Comparison of ENCODE assay signal across 1 cellular context in the genomic region with DNA sequence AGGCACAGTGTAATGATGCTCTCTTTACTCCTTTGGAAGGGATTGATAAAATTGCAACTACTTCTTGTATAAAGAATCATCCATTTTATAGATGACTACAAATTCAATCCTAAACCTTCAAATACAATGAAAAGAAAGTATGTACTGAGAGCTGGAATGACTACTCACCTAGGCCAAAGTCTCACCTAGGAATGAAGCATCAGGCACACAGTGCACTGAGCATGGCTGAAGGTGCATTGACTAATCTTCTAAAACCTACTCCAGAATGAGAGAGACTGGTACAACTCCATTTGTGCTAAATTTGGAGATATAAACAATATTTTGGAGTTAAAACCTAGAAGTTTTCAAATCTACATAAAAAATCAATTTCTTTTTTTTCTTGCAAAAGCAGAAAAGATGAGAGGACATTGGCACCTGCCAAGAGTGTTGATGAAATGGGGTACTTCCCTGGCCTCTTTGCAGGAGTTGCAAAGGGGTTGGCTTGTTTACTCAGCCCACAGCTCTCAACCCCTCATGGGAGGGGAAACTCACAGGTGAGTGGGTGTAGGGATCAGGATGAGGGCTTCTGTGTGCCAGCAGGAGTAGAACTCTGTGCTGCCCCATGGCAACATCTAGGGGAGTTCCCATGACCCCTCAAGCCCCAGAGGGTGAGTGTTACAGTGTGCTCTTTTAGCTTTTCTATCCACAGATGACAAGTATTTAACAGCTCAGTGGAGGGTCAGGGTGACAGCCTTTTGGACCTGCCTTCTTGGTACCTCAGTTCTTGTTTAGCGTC.
TF ChIP-seq lines count a peak whose summit lies in the region.

No MANE protein-coding gene starts in this region.

TF ChIP-seq in SK-N-SH treated with all-trans-retinoic acid at 6 μM for 48 hours, 23 proteins besides CTCF, POLR2A, EP300 and RAD21 (continued from another document):
- TF ChIP-seq, protein P1, sequence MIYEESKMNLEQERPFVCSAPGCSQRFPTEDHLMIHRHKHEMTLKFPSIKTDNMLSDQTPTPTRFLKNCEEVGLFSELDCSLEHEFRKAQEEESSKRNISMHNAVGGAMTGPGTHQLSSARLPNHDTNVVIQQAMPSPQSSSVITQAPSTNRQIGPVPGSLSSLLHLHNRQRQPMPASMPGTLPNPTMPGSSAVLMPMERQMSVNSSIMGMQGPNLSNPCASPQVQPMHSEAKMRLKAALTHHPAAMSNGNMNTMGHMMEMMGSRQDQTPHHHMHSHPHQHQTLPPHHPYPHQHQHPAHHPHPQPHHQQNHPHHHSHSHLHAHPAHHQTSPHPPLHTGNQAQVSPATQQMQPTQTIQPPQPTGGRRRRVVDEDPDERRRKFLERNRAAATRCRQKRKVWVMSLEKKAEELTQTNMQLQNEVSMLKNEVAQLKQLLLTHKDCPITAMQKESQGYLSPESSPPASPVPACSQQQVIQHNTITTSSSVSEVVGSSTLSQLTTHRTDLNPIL (CRISPR knock-in tag; IDR thresholded peaks at IDR 0.05; ENCODE audit: low read depth): no peak
